Comparison of ENCODE assay signal across 13 cellular contexts in the genomic region with DNA sequence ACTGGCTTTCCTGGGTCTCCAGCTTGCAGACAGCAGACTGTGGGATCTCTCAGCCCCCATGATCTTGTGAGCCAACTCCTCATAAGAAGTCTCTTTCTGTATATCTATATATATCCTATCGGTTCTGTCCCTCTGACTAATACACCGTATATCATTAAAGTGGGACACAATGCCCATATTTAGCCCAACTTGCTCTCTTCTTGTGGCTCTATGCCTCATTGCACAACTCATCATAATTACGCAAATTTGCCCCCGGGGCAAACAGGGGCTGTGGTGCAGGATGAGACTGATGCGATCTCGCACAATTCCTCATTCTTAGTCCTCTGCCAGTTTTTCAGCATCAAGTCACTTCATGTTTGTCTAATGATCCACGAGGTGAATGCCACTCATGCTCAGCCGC.
DNase-seq lines count a peak whose midpoint lies in the region; ATAC-seq, FAIRE-seq and TF ChIP-seq lines count a peak whose summit lies in the region.
"Had no signal": no experiment of that assay in that cellular context is flagged by ENCODE, and none has a peak within 500 bp of the region (broad histone marks: within the 10 kb centered on the region; RNA-seq: fewer than 3 reads in every experiment).

No MANE protein-coding gene starts in this region.

- H3K4me1 ChIP-seq in mesenchymal stem cell (ENCODE audit: control insufficient read depth, insufficient read depth, low read depth, low read length): peaks cover 14% of the 10 kb centered on the region
- H3K4me1 ChIP-seq in uterus: no peaks in the 10 kb centered on the region
- peaks cover 3 to 19% (median 12%) of the 10 kb centered on the region in 9 donors for H3K4me1 ChIP-seq in heart right ventricle

- H3K4me2 ChIP-seq in mesenchymal stem cell (ENCODE audit: low read length, poor library complexity, severe bottlenecking): no peak overlapping the region

- H3K9me3 ChIP-seq in mesenchymal stem cell (ENCODE audit: control insufficient read depth, low read length): no peaks in the 10 kb centered on the region
- H3K9me3 ChIP-seq in uterus: no peaks in the 10 kb centered on the region
- no peaks in the 10 kb centered on the region for H3K9me3 ChIP-seq in heart right ventricle
- H3K9me3 ChIP-seq: MG63 had no signal

- H4K91ac ChIP-seq in mesenchymal stem cell (ENCODE audit: low read length): no peak overlapping the region

- peak overlapping the region; percentile 79 for H2AK5ac ChIP-seq in mesenchymal stem cell (ENCODE audit: low read length, severe bottlenecking)

- no peak overlapping the region for H2BK5ac ChIP-seq in mesenchymal stem cell (ENCODE audit: low read depth, low read length, poor library complexity, severe bottlenecking)

- no peak for TF ChIP-seq POLR2A in uterus (IDR thresholded peaks at IDR 0.05)

- WGBS in mesenchymal stem cell: 83% methylated on average over 8 of the region's 8 CpGs
- WGBS in heart right ventricle, 2 donors: 90 to 92% methylated on average over 8 of the region's 8 CpGs

- TF ChIP-seq CTCF in uterus (IDR thresholded peaks at IDR 0.05) (no peak), heart right ventricle (IDR thresholded peaks at IDR 0.05) (no peak)

- H2AFZ ChIP-seq in mesenchymal stem cell (ENCODE audit: low read depth, low read length): no peak overlapping the region

- H3K36me3 ChIP-seq in mesenchymal stem cell (ENCODE audit: control insufficient read depth in 1 of 2, insufficient read depth in 2 of 2, low read depth in 1 of 2, low read length in 2 of 2): peaks cover 0 to 6% of the 10 kb centered on the region in 2 experiments
- no peaks in the 10 kb centered on the region for H3K36me3 ChIP-seq in uterus
- peaks cover 0 to 8% (median 0%) of the 10 kb centered on the region in 9 donors for H3K36me3 ChIP-seq in heart right ventricle
- H3K36me3 ChIP-seq: MG63 had no signal

- H3K27ac ChIP-seq in mesenchymal stem cell (ENCODE audit: low read length, poor library complexity, severe bottlenecking) (no peak overlapping the region), uterus (no peak overlapping the region), heart right ventricle (no peak overlapping the region)
- H3K27ac ChIP-seq: VCaP had no signal

- H3K4ac ChIP-seq in mesenchymal stem cell (ENCODE audit: low read depth in 1 of 2, low read length in 2 of 2): no peak overlapping the region

- intact Hi-C loops in uterus (cut with DNase I; ENCODE audit: low total_unique reads) (no loop called here), heart right ventricle (cut with DNase I) (loop anchor here in 4 of 10 donors (5.0 to 10.0 kb wide), 4 partner anchors 45 to 155 kb away; no protein-coding TSS in a partner anchor)

- in situ Hi-C loops in SK-MEL-5 (cut with HindIII; ENCODE audit: low pct_unique_long_range_greater_than_20kb, low sequenced_read_pairs): no loop called here

- no peak overlapping the region for H3K14ac ChIP-seq in mesenchymal stem cell (ENCODE audit: low read length in 2 of 2)

- H3K23ac ChIP-seq in mesenchymal stem cell (ENCODE audit: low read length in 2 of 2): no peak overlapping the region

- FAIRE-seq in GM18507 (lab: Jason Lieb, UNC): peak; percentile 65

- peaks cover 10% of the 10 kb centered on the region for H3K79me1 ChIP-seq in mesenchymal stem cell (replicated peaks; ENCODE audit: low read length, poor library complexity, severe bottlenecking)

- ATAC-seq in HG03558 (IDR thresholded peaks at IDR 0.05; ENCODE audit: extremely low read depth, unreplicated experiment) (peak; percentile 37), HG02970 (IDR thresholded peaks at IDR 0.05; ENCODE audit: low FRiP score, unreplicated experiment) (no peak), heart right ventricle (no peak)

- H2BK12ac ChIP-seq in mesenchymal stem cell (ENCODE audit: low read length in 2 of 2): peak overlapping the region in 1 of 2 experiments; percentile 39

- no peak overlapping the region for H3K9ac ChIP-seq in mesenchymal stem cell (ENCODE audit: low read length)

- DNase-seq in GM18507 (ENCODE audit: extremely low spot score, insufficient read length, low read depth) (no peak), SK-MEL-5 (ENCODE audit: low read depth, low spot score) (peak; percentile 99), mesenchymal stem cell (peak; percentile 62), NCI-H2107 (lab: John Stamatoyannopoulos, UW) (no peak), uterus (no peak), heart right ventricle (no peak)
- DNase-seq: cerebellar nuclear complex; MG63; occipital lobe; stimulated activated CD4-positive, alpha-beta T cell treated with anti-CD3 and anti-CD28 coated beads, Interleukin-4, amount 100 ng/mL, for 1 hour had no signal

- H3K4me3 ChIP-seq in mesenchymal stem cell (ENCODE audit: insufficient read depth in 1 of 2, low read depth in 1 of 2, low read length in 2 of 2) (no peak overlapping the region), uterus (no peak overlapping the region), heart right ventricle (no peak overlapping the region)
- H3K4me3 ChIP-seq: MG63 had no signal

- no peak overlapping the region for H4K8ac ChIP-seq in mesenchymal stem cell (ENCODE audit: low read length)

- H2BK15ac ChIP-seq in mesenchymal stem cell (ENCODE audit: low read depth, poor library complexity, severe bottlenecking): no peak overlapping the region

- no peaks in the 10 kb centered on the region for H3K27me3 ChIP-seq in mesenchymal stem cell (ENCODE audit: control insufficient read depth in 1 of 2, insufficient read depth in 1 of 2, low read length in 2 of 2)
- H3K27me3 ChIP-seq in uterus: no peaks in the 10 kb centered on the region
- no peaks in the 10 kb centered on the region for H3K27me3 ChIP-seq in heart right ventricle
- H3K27me3 ChIP-seq: MG63 had no signal

- H3K18ac ChIP-seq in mesenchymal stem cell (ENCODE audit: low read depth in 1 of 2, low read length in 2 of 2): no peak overlapping the region

- no peak overlapping the region for H2BK120ac ChIP-seq in mesenchymal stem cell (ENCODE audit: low read depth, low read length)

Comparison
In these comparisons a context has a peak if more than half of its experiments do, and no peak if none do; other contexts are left out.
1. DNase-seq: peak in SK-MEL-5 (single experiment) and mesenchymal stem cell (single experiment); none in GM18507 (single experiment), NCI-H2107 (single experiment), uterus (0 of 2) and heart right ventricle (0 of 2).